1 cellular context compared by ENCODE assay signal in the genomic region with DNA sequence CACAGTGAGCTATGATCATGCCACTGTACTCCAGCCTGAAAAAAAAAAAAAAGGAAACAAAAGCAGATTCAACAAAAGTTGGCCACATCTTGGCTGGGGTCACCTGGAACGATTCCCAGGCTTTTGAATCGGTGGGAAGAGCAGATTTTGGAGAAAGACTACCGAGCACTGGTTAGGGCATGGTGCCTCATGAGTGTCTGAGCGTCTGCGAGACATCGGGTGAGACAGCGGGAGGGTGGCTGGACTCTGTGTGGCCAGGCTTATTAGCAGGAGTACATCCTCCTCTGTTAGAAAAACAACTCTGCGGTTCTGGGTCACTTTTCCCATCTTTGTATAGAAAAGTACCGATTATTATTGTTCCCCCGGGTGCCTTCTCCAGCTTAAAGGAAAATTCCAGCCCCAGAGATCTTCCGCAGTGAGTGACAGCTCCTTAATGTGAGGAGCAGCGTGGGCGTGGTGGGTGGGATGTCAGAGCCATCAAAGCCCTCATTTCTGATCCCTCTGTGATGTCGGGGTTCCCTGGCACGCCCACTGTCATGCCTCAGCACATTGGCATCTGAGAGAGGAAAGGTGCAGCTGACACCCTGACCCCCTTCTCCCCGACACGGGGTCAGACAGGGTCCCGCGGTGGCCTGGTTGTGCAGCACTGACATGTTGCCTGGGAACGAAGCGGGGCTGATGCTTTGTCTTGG.
TF ChIP-seq lines count a peak whose summit lies in the region.

No MANE protein-coding gene starts in this region.

TF ChIP-seq in HepG2, 621 proteins besides CTCF, POLR2A, EP300 and RAD21:
- TF ChIP-seq, protein P1, sequence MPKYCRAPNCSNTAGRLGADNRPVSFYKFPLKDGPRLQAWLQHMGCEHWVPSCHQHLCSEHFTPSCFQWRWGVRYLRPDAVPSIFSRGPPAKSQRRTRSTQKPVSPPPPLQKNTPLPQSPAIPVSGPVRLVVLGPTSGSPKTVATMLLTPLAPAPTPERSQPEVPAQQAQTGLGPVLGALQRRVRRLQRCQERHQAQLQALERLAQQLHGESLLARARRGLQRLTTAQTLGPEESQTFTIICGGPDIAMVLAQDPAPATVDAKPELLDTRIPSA (CRISPR knock-in tag; IDR thresholded peaks at IDR 0.05; ENCODE audit: borderline replicate concordance): no peak
- TF ChIP-seq IKZF4 (CRISPR knock-in tag; IDR thresholded peaks at IDR 0.05; ENCODE audit: borderline replicate concordance, low read depth, not compliant biosample characterization) (no peak), ZNF577 (CRISPR knock-in tag; IDR thresholded peaks at IDR 0.05; ENCODE audit: borderline replicate concordance, low read depth) (no peak), ATF7-NPFF (CRISPR knock-in tag; IDR thresholded peaks at IDR 0.05; ENCODE audit: low read depth) (no peak), HDAC2 (CRISPR knock-in tag; IDR thresholded peaks at IDR 0.05) (no peak), TBX3 (IDR thresholded peaks at IDR 0.05; ENCODE audit: borderline replicate concordance) (no peak), ZNF205 (CRISPR knock-in tag; IDR thresholded peaks at IDR 0.05) (no peak), HOXA7 (CRISPR knock-in tag; IDR thresholded peaks at IDR 0.05) (no peak), MIER3 (CRISPR knock-in tag; IDR thresholded peaks at IDR 0.05; ENCODE audit: borderline replicate concordance) (no peak), PAF1 (CRISPR knock-in tag; IDR thresholded peaks at IDR 0.05) (no peak), ZNF292 (CRISPR knock-in tag; IDR thresholded peaks at IDR 0.05; ENCODE audit: borderline replicate concordance, low read depth) (no peak), RFXANK (CRISPR knock-in tag; IDR thresholded peaks at IDR 0.05) (no peak), ZSCAN29 (CRISPR knock-in tag; conservative IDR thresholded peaks at IDR 0.05) (no peak), SMYD3 (CRISPR knock-in tag; IDR thresholded peaks at IDR 0.05) (no peak), CHD2 (IDR thresholded peaks at IDR 0.05; ENCODE audit: low read depth, low read length) (no peak), THYN1 (CRISPR knock-in tag; IDR thresholded peaks at IDR 0.05; ENCODE audit: borderline replicate concordance, low read depth) (no peak), ZNF383 (CRISPR knock-in tag; IDR thresholded peaks at IDR 0.05; ENCODE audit: borderline replicate concordance) (no peak)
- TF ChIP-seq, protein P2, sequence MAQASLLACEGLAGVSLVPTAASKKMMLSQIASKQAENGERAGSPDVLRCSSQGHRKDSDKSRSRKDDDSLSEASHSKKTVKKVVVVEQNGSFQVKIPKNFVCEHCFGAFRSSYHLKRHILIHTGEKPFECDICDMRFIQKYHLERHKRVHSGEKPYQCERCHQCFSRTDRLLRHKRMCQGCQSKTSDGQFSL (CRISPR knock-in tag; IDR thresholded peaks at IDR 0.05): no peak
